Comparison of ENCODE assay signal across 12 cellular contexts in the genomic region with DNA sequence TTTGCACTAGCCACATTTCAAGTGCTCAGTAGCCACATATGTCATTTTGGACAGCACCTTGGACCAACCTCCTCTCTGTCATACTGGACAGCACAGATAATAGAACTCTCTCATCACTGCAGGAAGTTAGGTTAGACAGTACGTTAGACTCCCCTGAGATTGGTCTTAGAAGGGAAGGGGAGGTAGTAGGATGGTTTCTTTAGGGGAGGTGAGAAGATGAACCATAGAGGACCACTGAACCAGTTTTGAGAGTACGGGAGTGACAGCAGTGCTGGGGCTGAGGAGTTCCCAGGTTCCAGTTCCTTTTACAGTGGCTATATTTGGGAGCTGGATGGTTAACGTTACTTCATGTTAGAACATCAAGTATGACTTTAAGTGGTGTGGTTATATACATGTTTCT. TPM values are rescaled to one million over a fixed set of nuclear protein-coding genes. Genes with fewer than 3 reads are reported as not detected.
A peak's percentile ranks its signal among the peaks of the same experiment; 100 is the strongest.
DNase-seq lines count a peak whose midpoint lies in the region; ATAC-seq and TF ChIP-seq lines count a peak whose summit lies in the region.
"Had no signal": no experiment of that assay in that cellular context is flagged by ENCODE, and none has a peak within 500 bp of the region (broad histone marks: within the 10 kb centered on the region; RNA-seq: fewer than 3 reads in every experiment).

No MANE protein-coding gene starts in this region.

- CTCF ChIA-PET in CD8-positive, alpha-beta T cell (lab: Charles Lee): no interaction called here

- TF ChIP-seq EP300 in upper lobe of left lung (IDR thresholded peaks at IDR 0.05): no peak

- no peaks in the 10 kb centered on the region for H3K36me3 ChIP-seq in upper lobe of left lung
- H3K36me3 ChIP-seq in body of pancreas (replicated peaks in 1 of 2; ENCODE audit: insufficient read depth in 1 of 2, low read depth in 2 of 2): no peaks in the 10 kb centered on the region
- H3K36me3 ChIP-seq in CD8-positive, alpha-beta T cell (ENCODE audit: insufficient read depth, low read length): no peaks in the 10 kb centered on the region

- H3K9me3 Mint-ChIP-seq in naive B cell: no peaks in the 10 kb centered on the region
- H3K9me3 Mint-ChIP-seq in CD8-positive, alpha-beta T cell: no peaks in the 10 kb centered on the region
- H3K9me3 Mint-ChIP-seq: nephron had no signal

- no peak overlapping the region for H3K27ac ChIP-seq in upper lobe of left lung
- no peak overlapping the region for H3K27ac ChIP-seq in body of pancreas
- no peak overlapping the region for H3K27ac ChIP-seq in CD8-positive, alpha-beta T cell (ENCODE audit: low read depth, low read length)

- peaks cover 14 to 29% (median 23%) of the 10 kb centered on the region in 4 donors for H3K4me1 ChIP-seq in upper lobe of left lung
- H3K4me1 ChIP-seq in body of pancreas: no peaks in the 10 kb centered on the region
- H3K4me1 ChIP-seq in CD8-positive, alpha-beta T cell (ENCODE audit: insufficient read depth, low read length): peaks cover 26% of the 10 kb centered on the region

- ATAC-seq in GM18858 (IDR thresholded peaks at IDR 0.05; ENCODE audit: unreplicated experiment) (peak; percentile 31), GM21825 (IDR thresholded peaks at IDR 0.05; ENCODE audit: unreplicated experiment) (peak; percentile 62), HG03565 (IDR thresholded peaks at IDR 0.05; ENCODE audit: unreplicated experiment) (peak; percentile 58), naive B cell (ENCODE audit: low read depth in 2 of 2) (peak in 1 of 2 donors; percentile 18), upper lobe of left lung (ENCODE audit: low FRiP score in 2 of 2) (no peak), body of pancreas (no peak)
- no peak for ATAC-seq in CD8-positive, alpha-beta T cell

- H3K36me3 Mint-ChIP-seq in naive B cell: no peaks in the 10 kb centered on the region
- peaks cover 4% of the 10 kb centered on the region for H3K36me3 Mint-ChIP-seq in CD8-positive, alpha-beta T cell

- H3K4me3 ChIP-seq in upper lobe of left lung: no peak overlapping the region
- H3K4me3 ChIP-seq in body of pancreas: no peak overlapping the region
- H3K4me3 ChIP-seq in CD8-positive, alpha-beta T cell (ENCODE audit: low read depth, low read length): no peak overlapping the region

- H3K27me3 ChIP-seq in upper lobe of left lung (no peaks in the 10 kb centered on the region), body of pancreas (no peaks in the 10 kb centered on the region)
- H3K27me3 ChIP-seq in CD8-positive, alpha-beta T cell (ENCODE audit: insufficient read depth, low read length): no peaks in the 10 kb centered on the region

- no peaks in the 10 kb centered on the region for H3K27me3 Mint-ChIP-seq in naive B cell
- H3K27me3 Mint-ChIP-seq in CD8-positive, alpha-beta T cell (ENCODE audit: low read depth): no peaks in the 10 kb centered on the region

- DNase-seq in naive B cell (no peak), retina (no peak), upper lobe of left lung (no peak), body of pancreas (no peak)
- DNase-seq in CD8-positive, alpha-beta T cell: no peak
- DNase-seq: activated CD4-positive, alpha-beta T cell treated with anti-CD3 and anti-CD28 coated beads, Interleukin-2, amount 50 U/mL, for 1 hour; NCI-H2029; substantia nigra had no signal

- H3K27ac Mint-ChIP-seq in naive B cell: peak overlapping the region in 5 of 6 donors; percentile 3 to 79 (median 43)
- no peak overlapping the region for H3K27ac Mint-ChIP-seq in CD8-positive, alpha-beta T cell
- H3K27ac Mint-ChIP-seq: nephron had no signal

- POLR2A ChIA-PET in CD8-positive, alpha-beta T cell (lab: Charles Lee): no interaction called here

- H3K9me3 ChIP-seq in upper lobe of left lung: no peaks in the 10 kb centered on the region
- no peaks in the 10 kb centered on the region for H3K9me3 ChIP-seq in body of pancreas
- no peaks in the 10 kb centered on the region for H3K9me3 ChIP-seq in CD8-positive, alpha-beta T cell (ENCODE audit: low read length)

- intact Hi-C loops in body of pancreas (cut with DNase I): no loop called here
- intact Hi-C loops in CD8-positive, alpha-beta T cell (cut with DNase I, micrococcal nuclease): loop anchor here in 1 of 2 experiments (10.0 kb wide), 1 partner anchor 146 kb away; no protein-coding TSS in a partner anchor

- H3K4me3 Mint-ChIP-seq in naive B cell: no peak overlapping the region
- H3K4me3 Mint-ChIP-seq in CD8-positive, alpha-beta T cell: no peak overlapping the region
- H3K4me3 Mint-ChIP-seq: nephron had no signal

- peaks cover 56 to 83% (median 80%) of the 10 kb centered on the region in 3 donors for H3K4me1 Mint-ChIP-seq in naive B cell
- H3K4me1 Mint-ChIP-seq in CD8-positive, alpha-beta T cell (ENCODE audit: low read depth): peaks cover 69% of the 10 kb centered on the region

- WGBS in upper lobe of left lung, 2 donors: 62 to 65% methylated on average over 3 of the region's 3 CpGs
- WGBS in body of pancreas, 2 donors: 79 to 85% methylated on average over 3 of the region's 3 CpGs

- TF ChIP-seq CTCF in upper lobe of left lung (IDR thresholded peaks at IDR 0.05) (no peak), body of pancreas (IDR thresholded peaks at IDR 0.05) (no peak)
- TF ChIP-seq CTCF in CD8-positive, alpha-beta T cell (IDR thresholded peaks at IDR 0.05): no peak

- TF ChIP-seq POLR2A in upper lobe of left lung (IDR thresholded peaks at IDR 0.05): no peak
- TF ChIP-seq POLR2A in body of pancreas (IDR thresholded peaks at IDR 0.05): no peak

RNA-seq across cellular contexts. Expression of a gene that starts 7.8 kb away (rescaled TPM):
- 10 to 100 TPM; 10.2 to 26.0 (median 13.9) TPM for polyA plus RNA-seq in naive B cell (ENCODE audit: low read depth in 6 of 6)
- total RNA-seq in upper lobe of left lung: 10 to 100 TPM; 24.6 to 68.1 (median 34.2) TPM
- 10 to 100 TPM; 26.7 to 29.0 TPM for total RNA-seq in body of pancreas
- total RNA-seq in CD8-positive, alpha-beta T cell: 10 to 100 TPM; 37.1 to 39.7 TPM

RNA-seq across cellular contexts. Expression of a gene that starts 49.2 kb away (rescaled TPM):
- 10 to 100 TPM; 64.2 to 78.5 (median 68.8) TPM for polyA plus RNA-seq in naive B cell (ENCODE audit: low read depth in 6 of 6)
- total RNA-seq in upper lobe of left lung (10 to 100 TPM; 25.5 to 50.0 (median 37.5) TPM), body of pancreas (10 to 100 TPM; 13.8 to 16.3 TPM)
- total RNA-seq in CD8-positive, alpha-beta T cell: 10 to 100 TPM; 80.9 to 88.0 TPM

Comparison
In these comparisons a context has a peak if more than half of its experiments do, and no peak if none do; other contexts are left out.
1. ATAC-seq: peak in GM18858 (single experiment), GM21825 (single experiment) and HG03565 (single experiment); none in upper lobe of left lung (0 of 2), body of pancreas (single experiment) and CD8-positive, alpha-beta T cell (single experiment).